ENCODE assay signal across 12 cellular contexts in genomic region chr2:238908960-238909951, GRCh38.
DNase-seq lines count a peak whose midpoint lies in the region; ATAC-seq and TF ChIP-seq lines count a peak whose summit lies in the region.
"Had no signal": no experiment of that assay in that cellular context is flagged by ENCODE, and none has a peak within 500 bp of the region (broad histone marks: within the 10 kb centered on the region; RNA-seq: fewer than 3 reads in every experiment).

No MANE protein-coding gene starts in this region.

- CTCF ChIA-PET in activated CD8-positive, alpha-beta memory T cell treated with anti-CD3 and anti-CD28 coated beads, Interleukin-2, amount 10 ng/mL, durations not matched to agents 7 days and 5 days (lab: Charles Lee): no interaction called here
- CTCF ChIA-PET in CD4-positive, alpha-beta memory T cell (lab: Charles Lee; ENCODE audit: partially characterized antibody): no interaction called here
- CTCF ChIA-PET in activated CD4-positive, alpha-beta memory T cell treated with anti-CD3 and anti-CD28 coated beads, Interleukin-2, amount 10 ng/mL, durations not matched to agents 7 days and 5 days (lab: Charles Lee): no interaction called here

- intact Hi-C loops in natural killer cell (cut with micrococcal nuclease): no loop called here
- intact Hi-C loops in vagina (cut with DNase I): no loop called here
- intact Hi-C loops in CD4-positive, alpha-beta memory T cell (cut with micrococcal nuclease): no loop called here

- no peaks in the 10 kb centered on the region for H3K4me1 Mint-ChIP-seq in activated CD8-positive, alpha-beta memory T cell treated with anti-CD3 and anti-CD28 coated beads, Interleukin-2, amount 10 ng/mL, durations not matched to agents 7 days and 5 days
- H3K4me1 Mint-ChIP-seq in natural killer cell: no peaks in the 10 kb centered on the region
- H3K4me1 Mint-ChIP-seq in CD4-positive, alpha-beta memory T cell: peaks cover 0 to 2% (median 0%) of the 10 kb centered on the region in 4 donors
- H3K4me1 Mint-ChIP-seq in activated CD4-positive, alpha-beta memory T cell treated with anti-CD3 and anti-CD28 coated beads, Interleukin-2, amount 10 ng/mL, durations not matched to agents 7 days and 5 days: no peaks in the 10 kb centered on the region
- H3K4me1 Mint-ChIP-seq: activated B cell treated with CpG ODN at 0.5 μM for 24 hours had no signal

- H3K4me3 ChIP-seq in fibroblast of the aortic adventitia (ENCODE audit: low read depth, low read length) (no peak overlapping the region), vagina (no peak overlapping the region)
- H3K4me3 ChIP-seq in CD4-positive, alpha-beta memory T cell (ENCODE audit: low read length in 2 of 2): no peak overlapping the region

- ATAC-seq in activated CD8-positive, alpha-beta memory T cell treated with anti-CD3 and anti-CD28 coated beads, Interleukin-2, amount 10 ng/mL, durations not matched to agents 7 days and 5 days: peak; percentile 20
- peak; percentile 31 to 55 (median 42) for ATAC-seq in natural killer cell

- H3K36me3 Mint-ChIP-seq in activated CD8-positive, alpha-beta memory T cell treated with anti-CD3 and anti-CD28 coated beads, Interleukin-2, amount 10 ng/mL, durations not matched to agents 7 days and 5 days: no peaks in the 10 kb centered on the region
- no peaks in the 10 kb centered on the region for H3K36me3 Mint-ChIP-seq in natural killer cell
- H3K36me3 Mint-ChIP-seq in CD4-positive, alpha-beta memory T cell: no peaks in the 10 kb centered on the region
- no peaks in the 10 kb centered on the region for H3K36me3 Mint-ChIP-seq in activated CD4-positive, alpha-beta memory T cell treated with anti-CD3 and anti-CD28 coated beads, Interleukin-2, amount 10 ng/mL, durations not matched to agents 7 days and 5 days (ENCODE audit: low read depth)

- no peak for TF ChIP-seq POLR2A in vagina (IDR thresholded peaks at IDR 0.05)

- H3K27me3 ChIP-seq in vagina: no peaks in the 10 kb centered on the region
- H3K27me3 ChIP-seq in CD4-positive, alpha-beta memory T cell (ENCODE audit: insufficient read depth, low read length): no peaks in the 10 kb centered on the region

- H3K27ac Mint-ChIP-seq in activated CD8-positive, alpha-beta memory T cell treated with anti-CD3 and anti-CD28 coated beads, Interleukin-2, amount 10 ng/mL, durations not matched to agents 7 days and 5 days: no peak overlapping the region
- no peak overlapping the region for H3K27ac Mint-ChIP-seq in natural killer cell
- no peak overlapping the region for H3K27ac Mint-ChIP-seq in CD4-positive, alpha-beta memory T cell
- H3K27ac Mint-ChIP-seq in activated CD4-positive, alpha-beta memory T cell treated with anti-CD3 and anti-CD28 coated beads, Interleukin-2, amount 10 ng/mL, durations not matched to agents 7 days and 5 days: no peak overlapping the region
- H3K27ac Mint-ChIP-seq: activated B cell treated with CpG ODN at 0.5 μM for 24 hours had no signal

- no peak for DNase-seq in activated CD8-positive, alpha-beta memory T cell treated with anti-CD3 and anti-CD28 coated beads, Interleukin-2, amount 10 ng/mL, durations not matched to agents 7 days and 5 days
- DNase-seq in activated CD8-positive, alpha-beta memory T cell treated with anti-CD3 and anti-CD28 coated beads, Interleukin-2, amount 50 U/mL, for 48 hours: no peak
- DNase-seq in fibroblast of the aortic adventitia (ENCODE audit: low read depth) (peak; percentile 65), natural killer cell (no peak), vagina (ENCODE audit: extremely low spot score in 2 of 2) (no peak), NCI-H1694 (lab: John Stamatoyannopoulos, UW) (no peak)
- no peak for DNase-seq in CD4-positive, alpha-beta memory T cell
- DNase-seq in activated CD4-positive, alpha-beta memory T cell treated with anti-CD3 and anti-CD28 coated beads, Interleukin-2, amount 10 ng/mL, durations not matched to agents 7 days and 5 days: no peak
- DNase-seq: activated B cell treated with CpG ODN at 0.5 μM for 24 hours; activated naive CD4-positive, alpha-beta T cell; AML-193; NCI-H1092 had no signal

- H3K9me3 ChIP-seq in vagina: no peaks in the 10 kb centered on the region
- no peaks in the 10 kb centered on the region for H3K9me3 ChIP-seq in CD4-positive, alpha-beta memory T cell (ENCODE audit: control insufficient read depth in 1 of 2, low read length in 2 of 2)

- peaks cover 32% of the 10 kb centered on the region for H3K4me1 ChIP-seq in vagina
- H3K4me1 ChIP-seq in CD4-positive, alpha-beta memory T cell (ENCODE audit: insufficient read depth, low read length): no peaks in the 10 kb centered on the region

- POLR2A ChIA-PET in CD4-positive, alpha-beta memory T cell (lab: Charles Lee; ENCODE audit: partially characterized antibody): no interaction called here
- POLR2A ChIA-PET in activated CD4-positive, alpha-beta memory T cell treated with anti-CD3 and anti-CD28 coated beads, Interleukin-2, amount 10 ng/mL, durations not matched to agents 7 days and 5 days (lab: Charles Lee): no interaction called here

- H3K27me3 Mint-ChIP-seq in activated CD8-positive, alpha-beta memory T cell treated with anti-CD3 and anti-CD28 coated beads, Interleukin-2, amount 10 ng/mL, durations not matched to agents 7 days and 5 days: no peaks in the 10 kb centered on the region
- no peaks in the 10 kb centered on the region for H3K27me3 Mint-ChIP-seq in natural killer cell (ENCODE audit: low read depth in 2 of 2)
- H3K27me3 Mint-ChIP-seq in CD4-positive, alpha-beta memory T cell: peaks cover 2 to 3% of the 10 kb centered on the region in 2 donors
- no peaks in the 10 kb centered on the region for H3K27me3 Mint-ChIP-seq in activated CD4-positive, alpha-beta memory T cell treated with anti-CD3 and anti-CD28 coated beads, Interleukin-2, amount 10 ng/mL, durations not matched to agents 7 days and 5 days
- H3K27me3 Mint-ChIP-seq: activated B cell treated with CpG ODN at 0.5 μM for 24 hours had no signal

- H3K4me3 Mint-ChIP-seq in activated CD8-positive, alpha-beta memory T cell treated with anti-CD3 and anti-CD28 coated beads, Interleukin-2, amount 10 ng/mL, durations not matched to agents 7 days and 5 days: no peak overlapping the region
- no peak overlapping the region for H3K4me3 Mint-ChIP-seq in natural killer cell
- no peak overlapping the region for H3K4me3 Mint-ChIP-seq in CD4-positive, alpha-beta memory T cell
- no peak overlapping the region for H3K4me3 Mint-ChIP-seq in activated CD4-positive, alpha-beta memory T cell treated with anti-CD3 and anti-CD28 coated beads, Interleukin-2, amount 10 ng/mL, durations not matched to agents 7 days and 5 days
- H3K4me3 Mint-ChIP-seq: activated B cell treated with CpG ODN at 0.5 μM for 24 hours had no signal

- no peaks in the 10 kb centered on the region for H3K36me3 ChIP-seq in vagina
- H3K36me3 ChIP-seq in CD4-positive, alpha-beta memory T cell (ENCODE audit: insufficient read depth, low read length): no peaks in the 10 kb centered on the region

- H3K27ac ChIP-seq in vagina: peak overlapping the region; percentile 82
- H3K27ac ChIP-seq in CD4-positive, alpha-beta memory T cell (ENCODE audit: low read depth, low read length): no peak overlapping the region

- peaks cover 8% of the 10 kb centered on the region for H3K9me3 Mint-ChIP-seq in activated CD8-positive, alpha-beta memory T cell treated with anti-CD3 and anti-CD28 coated beads, Interleukin-2, amount 10 ng/mL, durations not matched to agents 7 days and 5 days (ENCODE audit: low read depth)
- no peaks in the 10 kb centered on the region for H3K9me3 Mint-ChIP-seq in natural killer cell
- H3K9me3 Mint-ChIP-seq in CD4-positive, alpha-beta memory T cell: peaks cover 0 to 2% (median 0%) of the 10 kb centered on the region in 8 donors
- H3K9me3 Mint-ChIP-seq in activated CD4-positive, alpha-beta memory T cell treated with anti-CD3 and anti-CD28 coated beads, Interleukin-2, amount 10 ng/mL, durations not matched to agents 7 days and 5 days: peaks cover 7% of the 10 kb centered on the region
- H3K9me3 Mint-ChIP-seq: activated B cell treated with CpG ODN at 0.5 μM for 24 hours had no signal

- no peak for TF ChIP-seq CTCF in fibroblast of the aortic adventitia (IDR thresholded peaks at IDR 0.05; ENCODE audit: insufficient read depth, low read length)
- TF ChIP-seq CTCF in natural killer cell (IDR thresholded peaks at IDR 0.05): no peak
- TF ChIP-seq CTCF in vagina (IDR thresholded peaks at IDR 0.05): no peak
